ENCODE assay signal across 8 cellular contexts in the genomic region with DNA sequence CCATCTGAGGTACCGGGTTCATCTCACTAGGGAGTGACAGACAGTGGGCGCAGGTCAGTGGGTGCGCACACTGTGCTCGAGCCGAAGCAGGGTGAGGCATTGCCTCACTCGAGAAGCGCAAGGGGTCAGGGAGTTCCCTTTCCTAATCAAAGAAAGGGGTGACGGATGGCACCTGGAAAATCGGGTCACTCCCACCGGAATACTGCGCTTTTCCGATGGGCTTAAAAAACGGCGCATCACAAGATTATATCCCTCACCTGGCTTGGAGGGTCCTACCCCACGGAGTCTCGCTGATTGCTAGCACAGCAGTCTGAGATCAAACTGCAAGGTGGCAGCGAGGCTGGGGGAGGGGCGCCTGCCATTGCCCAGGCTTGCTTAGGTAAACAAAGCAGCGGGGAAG.
A peak's percentile ranks its signal among the peaks of the same experiment; 100 is the strongest.
DNase-seq lines count a peak whose midpoint lies in the region; ATAC-seq and TF ChIP-seq lines count a peak whose summit lies in the region.
"Not testable (repeated sequence)": the region's sequence is repeated elsewhere in the genome, so short reads cannot be mapped to it uniquely, and the experiment has no call there.

No MANE protein-coding gene starts in this region.

- H3K36me3 ChIP-seq in ES-I3 (ENCODE audit: insufficient read depth, low read length); HEK293 (ENCODE audit: control insufficient read depth in 2 of 2, insufficient read depth in 1 of 2, low read length in 2 of 2); HUES64 (ENCODE audit: insufficient read depth, low read length): not testable (repeated sequence)

- H3K9ac ChIP-seq in ES-I3 (ENCODE audit: low read depth, low read length), result peak overlapping the region; percentile 73
- H3K9ac ChIP-seq in HUES64 (ENCODE audit: low read depth, low read length), result not testable (repeated sequence)

- peak overlapping the region; percentile 91 for H3K27ac Mint-ChIP-seq in WTC11
- not testable (repeated sequence) for H3K27ac Mint-ChIP-seq in glutamatergic neuron (ENCODE audit: unreplicated experiment); progenitor cell of endocrine pancreas
- peak overlapping the region; percentile 51 for H3K27ac Mint-ChIP-seq in nephron progenitor cell

- 36% methylated on average over 16 of the region's 19 CpGs for WGBS in HUES64

- POLR2A ChIA-PET in HEK293 (lab: Yijun Ruan, JAX); WTC11 (lab: Charles Lee): not testable (repeated sequence)

- H3K4me3 ChIP-seq in HEK293 (ENCODE audit: low read depth, low read length), result not testable (repeated sequence)
- peak overlapping the region; percentile 43 for H3K4me3 ChIP-seq in HUES64 (ENCODE audit: low read length)
- H3K4me3 ChIP-seq in iPS-18c (ENCODE audit: insufficient read depth, low read depth, low read length), result peak overlapping the region; percentile 28; the same call in 1 of the 2 replicates

- H3K27ac ChIP-seq in HEK293 (ENCODE audit: extremely low read depth, low read depth, low read length); HUES64 (ENCODE audit: low read depth, low read length): not testable (repeated sequence)

- H3K27me3 Mint-ChIP-seq in WTC11 (ENCODE audit: low read depth); glutamatergic neuron (ENCODE audit: unreplicated experiment); nephron progenitor cell (ENCODE audit: low read depth, poor library complexity); progenitor cell of endocrine pancreas: not testable (repeated sequence)

- H3K9me3 Mint-ChIP-seq in WTC11; glutamatergic neuron (ENCODE audit: unreplicated experiment); progenitor cell of endocrine pancreas (ENCODE audit: low read depth): not testable (repeated sequence)
- H3K9me3 Mint-ChIP-seq in nephron progenitor cell, result peaks cover 23% of the 10 kb centered on the region

- H3K4me3 Mint-ChIP-seq in WTC11, result peak overlapping the region; percentile 79
- H3K4me3 Mint-ChIP-seq in glutamatergic neuron (ENCODE audit: unreplicated experiment), result peak overlapping the region; percentile 15
- peak overlapping the region; percentile 73 for H3K4me3 Mint-ChIP-seq in nephron progenitor cell
- peak overlapping the region; percentile 40 for H3K4me3 Mint-ChIP-seq in progenitor cell of endocrine pancreas (ENCODE audit: low read depth)

- H3K4me1 Mint-ChIP-seq in WTC11, result peaks cover 23% of the 10 kb centered on the region
- not testable (repeated sequence) for H3K4me1 Mint-ChIP-seq in glutamatergic neuron (ENCODE audit: low read depth, unreplicated experiment); nephron progenitor cell; progenitor cell of endocrine pancreas (ENCODE audit: low read depth)

- not testable (repeated sequence) for H3K9me3 ChIP-seq in ES-I3 (ENCODE audit: control insufficient read depth, insufficient read depth, low read length); HEK293 (ENCODE audit: control insufficient read depth, insufficient read depth, low read depth, low read length); HUES64 (ENCODE audit: insufficient read depth, low read depth, low read length); iPS-18c (ENCODE audit: control insufficient read depth, insufficient read depth, low read length)

- H3K27me3 ChIP-seq in HUES64 (ENCODE audit: insufficient read depth, low read length), result not testable (repeated sequence)

- DNase-seq in WTC11 (ENCODE audit: low spot score), result peak; percentile 15
- not testable (repeated sequence) for DNase-seq in glutamatergic neuron; nephron progenitor cell; progenitor cell of endocrine pancreas (ENCODE audit: low spot score, unreplicated experiment)

- CTCF ChIA-PET in HEK293 (lab: Yijun Ruan, JAX); WTC11 (lab: Charles Lee): not testable (repeated sequence)

- H3K36me3 Mint-ChIP-seq in WTC11; glutamatergic neuron (ENCODE audit: unreplicated experiment); nephron progenitor cell (ENCODE audit: low read depth); progenitor cell of endocrine pancreas (ENCODE audit: insufficient read depth): not testable (repeated sequence)

- not testable (repeated sequence) for TF ChIP-seq CTCF in HEK293 (tag by site-specific recombination; IDR thresholded peaks at IDR 0.05); WTC11 (IDR thresholded peaks at IDR 0.05); glutamatergic neuron (IDR thresholded peaks at IDR 0.05; ENCODE audit: partially characterized antibody, unreplicated experiment); nephron progenitor cell (IDR thresholded peaks at IDR 0.05); progenitor cell of endocrine pancreas (IDR thresholded peaks at IDR 0.05; ENCODE audit: unreplicated experiment)

- H3K4me1 ChIP-seq in ES-I3 (ENCODE audit: insufficient read depth, low read length); HEK293 (ENCODE audit: control insufficient read depth, insufficient read depth, low read length); HUES64 (ENCODE audit: insufficient read depth, low read length): not testable (repeated sequence)

- ATAC-seq in WTC11, result not testable (repeated sequence)

TF ChIP-seq in HEK293, 187 proteins besides CTCF, POLR2A, EP300 and RAD21:
- TF ChIP-seq ZNF341 (tag by site-specific recombination; IDR thresholded peaks at IDR 0.05; ENCODE audit: low read depth), result peak; percentile 42; the same call in 1 of the 2 replicates
- peak; percentile 66 for TF ChIP-seq IKZF3 (tag by site-specific recombination; IDR thresholded peaks at IDR 0.05)

Comparison
In these comparisons a context has a peak if more than half of its experiments do, and no peak if none do; other contexts are left out.
1. H3K4me3 Mint-ChIP-seq: peak in every context shown above with its lines; median percentile 79 in WTC11; 73 in nephron progenitor cell; 40 in progenitor cell of endocrine pancreas; 15 in glutamatergic neuron.